In genomic region chr17:21161498-21162393, GRCh38 we compare ENCODE assay signal across 1 cellular context.
TF ChIP-seq lines count a peak whose summit lies in the region.

No MANE protein-coding gene starts in this region.

TF ChIP-seq in liver, 16 proteins besides CTCF, POLR2A, EP300 and RAD21 (continued from another document):
- TF ChIP-seq ZBTB33 (IDR thresholded peaks at IDR 0.05) (no peak), SP1 (IDR thresholded peaks at IDR 0.05) (no peak), NR2F2 (IDR thresholded peaks at IDR 0.05) (no peak), GABPA (IDR thresholded peaks at IDR 0.05 in 1 of 2, conservative IDR thresholded peaks at IDR 0.05 in 1 of 2) (no peak), FOXA2 (IDR thresholded peaks at IDR 0.05) (no peak), TAF1 (conservative IDR thresholded peaks at IDR 0.05) (no peak)
